ENCODE assay signal across 8 cellular contexts in the genomic region with DNA sequence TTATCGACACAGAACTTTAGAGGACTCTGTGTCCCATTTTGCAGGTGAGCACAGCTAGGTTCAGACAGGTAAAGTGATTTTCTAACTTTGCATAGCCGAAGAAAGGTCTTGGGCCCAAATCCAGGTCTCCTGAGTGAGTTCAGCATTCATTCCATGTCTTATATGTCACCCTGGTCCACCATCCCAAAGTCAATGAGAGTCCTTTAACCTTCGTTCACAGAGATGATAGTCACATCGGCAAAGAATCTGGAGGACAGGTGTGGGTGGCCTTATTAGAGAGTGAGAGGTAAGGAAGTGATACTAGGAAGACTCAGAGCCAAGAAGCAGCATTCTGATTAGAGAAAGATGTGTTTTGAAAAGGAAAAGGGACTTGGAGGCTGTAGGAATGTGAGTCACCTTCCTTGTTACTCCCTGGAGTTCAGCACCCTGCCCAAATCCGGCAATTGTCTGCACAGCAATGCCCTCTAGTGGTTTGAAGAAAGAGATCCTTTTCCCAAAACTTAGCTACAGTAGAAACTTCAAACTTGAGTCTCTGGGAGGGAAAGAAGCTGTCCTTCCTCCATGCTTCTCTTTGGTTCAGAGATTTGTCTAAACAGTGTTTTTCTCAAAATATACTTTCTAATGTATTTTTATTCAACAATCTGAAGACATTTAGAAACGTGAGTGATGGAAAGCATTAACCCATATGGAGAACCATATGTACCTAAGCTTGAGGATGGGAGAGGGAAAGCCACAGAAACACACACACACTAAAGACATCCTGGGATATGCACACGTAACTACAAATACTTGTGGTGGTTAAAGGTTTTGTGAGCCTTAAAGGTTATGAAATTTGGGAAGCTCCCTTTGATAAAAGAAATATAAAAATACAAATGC.
DNase-seq lines count a peak whose midpoint lies in the region; ATAC-seq and TF ChIP-seq lines count a peak whose summit lies in the region.

No MANE protein-coding gene starts in this region.

- intact Hi-C loops in mucosa of descending colon (cut with DNase I, micrococcal nuclease), result loop anchor here (2.0 to 5.0 kb wide), 2 partner anchors 267 to 268 kb away; no protein-coding TSS in a partner anchor

- POLR2A ChIA-PET in GM10248 (lab: Yijun Ruan, JAX), result no interaction called here

- no peaks in the 10 kb centered on the region for H3K9me3 ChIP-seq in MG63
- no peaks in the 10 kb centered on the region for H3K9me3 ChIP-seq in mucosa of descending colon

- CTCF ChIA-PET in GM10248 (lab: Yijun Ruan, JAX), result interaction anchor here (1.0 to 2.9 kb wide), 4 partner anchors 10 to 514 kb away, joined by 3 to 8 read pairs (median 4); no protein-coding TSS in a partner anchor

- no peak overlapping the region for H3K27ac Mint-ChIP-seq in stimulated activated memory B cell treated with anti-CD40 and anti-IgM and Interleukin-4, amounts not matched to agents 10 μg/mL and 1 μg/mL and 100 μg/mL, for 72 hours

- no peak overlapping the region for H3K4me3 ChIP-seq in MG63
- H3K4me3 ChIP-seq in mucosa of descending colon, result no peak overlapping the region

- H3K4me3 Mint-ChIP-seq in stimulated activated memory B cell treated with anti-CD40 and anti-IgM and Interleukin-4, amounts not matched to agents 10 μg/mL and 1 μg/mL and 100 μg/mL, for 72 hours, result no peak overlapping the region

- no peaks in the 10 kb centered on the region for H3K4me1 Mint-ChIP-seq in stimulated activated memory B cell treated with anti-CD40 and anti-IgM and Interleukin-4, amounts not matched to agents 10 μg/mL and 1 μg/mL and 100 μg/mL, for 72 hours

- no peaks in the 10 kb centered on the region for H3K4me1 ChIP-seq in mucosa of descending colon (ENCODE audit: low read depth)

- TF ChIP-seq CTCF in GM10248 (IDR thresholded peaks at IDR 0.05; ENCODE audit: control extremely low read depth, extremely low read depth, low read depth, missing control alignments) (peak; percentile 24), mucosa of descending colon (IDR thresholded peaks at IDR 0.05) (peak; percentile 8)

- H3K27me3 ChIP-seq in MG63, result no peaks in the 10 kb centered on the region; the same call in 1 of the 2 replicates

- H3K36me3 Mint-ChIP-seq in stimulated activated memory B cell treated with anti-CD40 and anti-IgM and Interleukin-4, amounts not matched to agents 10 μg/mL and 1 μg/mL and 100 μg/mL, for 72 hours, result no peaks in the 10 kb centered on the region

- DNase-seq in GM10248 (ENCODE audit: extremely low spot score), result no peak
- DNase-seq in MG63, result peak; percentile 57
- peak; percentile 2 for DNase-seq in cerebellar cortex (ENCODE audit: low spot score)
- DNase-seq in mucosa of descending colon, result peak in 2 of 3 donors; percentile 27 to 46
- DNase-seq in kidney glomerular epithelial cell (lab: John Stamatoyannopoulos, UW), result no peak
- DNase-seq in NCI-H510A (lab: John Stamatoyannopoulos, UW), result no peak
- no peak for DNase-seq in stimulated activated CD4-positive, alpha-beta T cell treated with anti-CD3 and anti-CD28 coated beads, Interleukin-12 subunit alpha, Interleukin-12 subunit beta, amount 100 ng/mL, for 4 hours

- H3K27me3 Mint-ChIP-seq in stimulated activated memory B cell treated with anti-CD40 and anti-IgM and Interleukin-4, amounts not matched to agents 10 μg/mL and 1 μg/mL and 100 μg/mL, for 72 hours, result no peaks in the 10 kb centered on the region

- ATAC-seq in mucosa of descending colon, result peak; percentile 92
- no peak for ATAC-seq in stimulated activated memory B cell treated with anti-CD40 and anti-IgM and Interleukin-4, amounts not matched to agents 10 μg/mL and 1 μg/mL and 100 μg/mL, for 72 hours

- peaks cover 12% of the 10 kb centered on the region for H3K9me3 Mint-ChIP-seq in stimulated activated memory B cell treated with anti-CD40 and anti-IgM and Interleukin-4, amounts not matched to agents 10 μg/mL and 1 μg/mL and 100 μg/mL, for 72 hours

- H3K36me3 ChIP-seq in MG63, result no peaks in the 10 kb centered on the region
- no peaks in the 10 kb centered on the region for H3K36me3 ChIP-seq in mucosa of descending colon (ENCODE audit: low read depth)

Comparison
In these comparisons a context has a peak if more than half of its experiments do, and no peak if none do; other contexts are left out.
1. DNase-seq: peak in MG63 (single experiment), cerebellar cortex (single experiment) and mucosa of descending colon (2 of 3); none in GM10248 (single experiment), kidney glomerular epithelial cell (single experiment), NCI-H510A (single experiment) and stimulated activated CD4-positive, alpha-beta T cell treated with anti-CD3 and anti-CD28 coated beads, Interleukin-12 subunit alpha, Interleukin-12 subunit beta, amount 100 ng/mL, for 4 hours (single experiment).